In the genomic region with DNA sequence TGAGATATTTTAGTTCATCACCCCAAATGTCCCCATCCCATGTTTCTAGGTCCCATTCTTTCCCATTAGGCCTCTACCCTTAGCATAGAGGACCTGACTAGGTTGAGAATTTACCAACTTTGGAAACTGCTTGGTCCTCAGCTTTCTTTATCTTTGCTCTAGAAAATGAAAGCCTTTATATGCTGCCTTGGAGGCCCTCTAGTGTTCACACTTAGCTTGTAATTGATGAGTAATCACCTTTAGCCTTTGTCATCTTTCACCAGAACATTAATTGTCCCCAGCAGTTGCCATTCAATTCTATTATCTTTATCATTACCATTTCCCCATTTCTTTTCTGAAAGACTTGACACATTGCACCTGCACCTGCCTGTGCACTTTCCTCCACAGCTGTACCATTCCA, we compare ENCODE assay signal across 9 cellular contexts.
DNase-seq lines count a peak whose midpoint lies in the region; FAIRE-seq and TF ChIP-seq lines count a peak whose summit lies in the region.
"Had no signal": no experiment of that assay in that cellular context is flagged by ENCODE, and none has a peak within 500 bp of the region (broad histone marks: within the 10 kb centered on the region; RNA-seq: fewer than 3 reads in every experiment).

No MANE protein-coding gene starts in this region.

- H3K9ac ChIP-seq in H1 (replicated peaks in 1 of 4; ENCODE audit: extremely low read depth in 1 of 4, low read depth in 3 of 4, low read length in 3 of 4) = no peak overlapping the region

- no peak overlapping the region for H2BK120ac ChIP-seq in H1 (replicated peaks; ENCODE audit: low read depth, low read length)

- H3K18ac ChIP-seq in H1 (ENCODE audit: extremely low read depth, low read length) = no peak overlapping the region

- H3K4me3 ChIP-seq in H1 (ENCODE audit: extremely low read depth in 1 of 4, insufficient read depth in 2 of 4, low read depth in 3 of 4, low read length in 4 of 4) (no peak overlapping the region), retinal pigment epithelial cell (ENCODE audit: low read length) (no peak overlapping the region), coronary artery (no peak overlapping the region)

- no peak overlapping the region for H3K56ac ChIP-seq in H1 (replicated peaks; ENCODE audit: insufficient read length, low read depth, low read length)

- DNase-seq in activated naive CD4-positive, alpha-beta T cell treated with anti-CD3 and anti-CD28 coated beads for 36 hours = peak; percentile 7
- no peak for DNase-seq in activated naive CD4-positive, alpha-beta T cell treated with anti-CD3 and anti-CD28 coated beads, Interleukin-2, amount 50 U/mL, for 16 hours
- DNase-seq in LHCN-M2 (ENCODE audit: low read depth) (peak; percentile 32), H1 (ENCODE audit: low read depth in 1 of 2, low spot score in 2 of 2) (no peak), retinal pigment epithelial cell (ENCODE audit: low read depth) (no peak), coronary artery (ENCODE audit: low spot score) (no peak)
- DNase-seq in activated effector memory CD4-positive, alpha-beta T cell treated with anti-CD3 and anti-CD28 coated beads, Interleukin-2, amount 50 U/mL, for 16 hours = no peak
- DNase-seq in activated CD4-positive, CD25-positive, alpha-beta regulatory T cell treated with anti-CD3 and anti-CD28 coated beads, Interleukin-2, amount 50 U/mL, for 72 hours = no peak

- peak overlapping the region; percentile 88 for H2AFZ ChIP-seq in H1 (ENCODE audit: low read length)

- no peaks in the 10 kb centered on the region for H3K36me3 ChIP-seq in H1 (ENCODE audit: control insufficient read depth in 2 of 4, insufficient read depth in 4 of 4, low read length in 3 of 4)

- no peak overlapping the region for H2BK20ac ChIP-seq in H1 (ENCODE audit: low read length)

- peak; percentile 63 for FAIRE-seq in H1 (lab: Jason Lieb, UNC)

- no peaks in the 10 kb centered on the region for H4K20me1 ChIP-seq in H1 (replicated peaks in 1 of 2; ENCODE audit: control insufficient read depth in 1 of 2, insufficient read depth in 2 of 2, low read length in 2 of 2)

- no peaks in the 10 kb centered on the region for H3K27me3 ChIP-seq in H1 (replicated peaks in 1 of 4; ENCODE audit: control insufficient read depth in 3 of 4, extremely low read depth in 1 of 4, insufficient read depth in 3 of 4, low read length in 3 of 4)

- H3K9me3 Mint-ChIP-seq in activated naive CD4-positive, alpha-beta T cell treated with anti-CD3 and anti-CD28 coated beads for 36 hours = no peaks in the 10 kb centered on the region

- no peaks in the 10 kb centered on the region for H3K27me3 Mint-ChIP-seq in activated naive CD4-positive, alpha-beta T cell treated with anti-CD3 and anti-CD28 coated beads for 36 hours (ENCODE audit: low read depth)
- H3K27me3 Mint-ChIP-seq: CD4-positive, CD25-positive, alpha-beta regulatory T cell had no signal

- no peak overlapping the region for H3K4me3 Mint-ChIP-seq in activated naive CD4-positive, alpha-beta T cell treated with anti-CD3 and anti-CD28 coated beads for 36 hours
- H3K4me3 Mint-ChIP-seq: CD4-positive, CD25-positive, alpha-beta regulatory T cell had no signal

- H3K79me1 ChIP-seq in H1 (ENCODE audit: low read depth, low read length) = no peaks in the 10 kb centered on the region

- H3K4me1 ChIP-seq in H1 (replicated peaks in 1 of 4; ENCODE audit: control insufficient read depth in 3 of 4, insufficient read depth in 4 of 4, low read length in 3 of 4) = no peaks in the 10 kb centered on the region

- H2BK5ac ChIP-seq in H1 (ENCODE audit: low read depth, low read length) = no peak overlapping the region

- H2BK15ac ChIP-seq in H1 (ENCODE audit: low read length) = no peak overlapping the region

- H3K23me2 ChIP-seq in H1 (ENCODE audit: low read depth, low read length) = no peaks in the 10 kb centered on the region

- H3K27ac ChIP-seq in H1 (ENCODE audit: low read depth, low read length) (no peak overlapping the region), coronary artery (no peak overlapping the region)

- intact Hi-C loops in activated naive CD4-positive, alpha-beta T cell treated with anti-CD3 and anti-CD28 coated beads for 36 hours (cut with micrococcal nuclease) = loop anchor here (1.0 to 10.0 kb wide), 4 partner anchors 589 to 1047 kb away; a partner anchor contains a TSS

- no peaks in the 10 kb centered on the region for H3K36me3 Mint-ChIP-seq in activated naive CD4-positive, alpha-beta T cell treated with anti-CD3 and anti-CD28 coated beads for 36 hours (ENCODE audit: low read depth)
- H3K36me3 Mint-ChIP-seq: CD4-positive, CD25-positive, alpha-beta regulatory T cell had no signal

- no peaks in the 10 kb centered on the region for H3K4me1 Mint-ChIP-seq in activated naive CD4-positive, alpha-beta T cell treated with anti-CD3 and anti-CD28 coated beads for 36 hours (ENCODE audit: low read depth)
- H3K4me1 Mint-ChIP-seq: CD4-positive, CD25-positive, alpha-beta regulatory T cell had no signal

- no peak overlapping the region for H3K4me2 ChIP-seq in H1 (ENCODE audit: insufficient read depth in 1 of 2, low read depth in 2 of 2, low read length in 2 of 2)

- POLR2A ChIA-PET in H1 (lab: Charles Lee; ENCODE audit: partially characterized antibody) = no interaction called here

- no peaks in the 10 kb centered on the region for H3K79me2 ChIP-seq in H1 (ENCODE audit: control insufficient read depth in 1 of 2, insufficient read depth in 2 of 2, low read length in 2 of 2)

- no peak overlapping the region for H4K5ac ChIP-seq in H1 (ENCODE audit: insufficient read length, low read depth, low read length)

- H4K8ac ChIP-seq in H1 (ENCODE audit: extremely low read depth, insufficient read depth, low read length) = no peak overlapping the region

- H2BK12ac ChIP-seq in H1 (ENCODE audit: low read depth, low read length) = no peak overlapping the region

- H3K14ac ChIP-seq in H1 (ENCODE audit: insufficient read length) = no peak overlapping the region

- CTCF ChIA-PET in activated naive CD4-positive, alpha-beta T cell treated with anti-CD3 and anti-CD28 coated beads for 36 hours (lab: Charles Lee) = no interaction called here
- CTCF ChIA-PET in H1 (lab: Charles Lee; ENCODE audit: partially characterized antibody) = interaction anchor here (0.6 to 2.4 kb wide), 23 partner anchors 9 to 638 kb away, joined by 3 to 30 read pairs (median 4); no protein-coding TSS in a partner anchor

- H3K27ac Mint-ChIP-seq in activated naive CD4-positive, alpha-beta T cell treated with anti-CD3 and anti-CD28 coated beads for 36 hours = no peak overlapping the region
- H3K27ac Mint-ChIP-seq: CD4-positive, CD25-positive, alpha-beta regulatory T cell had no signal

- TF ChIP-seq POLR2A in H1 (IDR thresholded peaks at IDR 0.05; ENCODE audit: control extremely low read depth in 1 of 2, low read depth in 2 of 2, low read length in 2 of 2) = no peak

- no peak overlapping the region for H3K23ac ChIP-seq in H1 (ENCODE audit: insufficient read length)

- no peak overlapping the region for H2AK5ac ChIP-seq in H1 (ENCODE audit: low read depth, low read length)

- no peak overlapping the region for H4K91ac ChIP-seq in H1 (replicated peaks; ENCODE audit: insufficient read length, low read length)

- H3K4ac ChIP-seq in H1 (replicated peaks; ENCODE audit: insufficient read length, low read depth, low read length) = no peak overlapping the region

- no peak for TF ChIP-seq EP300 in H1 (IDR thresholded peaks at IDR 0.05; ENCODE audit: borderline replicate concordance in 1 of 2, low read depth in 2 of 2, low read length in 2 of 2)

- TF ChIP-seq CTCF in H1 (IDR thresholded peaks at IDR 0.05; ENCODE audit: control extremely low read depth in 1 of 3, insufficient read depth in 1 of 3, low read depth in 1 of 3, low read length in 3 of 3) (peak in 2 of 3 experiments; percentile 46 to 61; a peak in 2 of 4 replicates), retinal pigment epithelial cell (conservative IDR thresholded peaks at IDR 0.05; ENCODE audit: low read depth, low read length) (peak; percentile 67), coronary artery (IDR thresholded peaks at IDR 0.05) (no peak)

- peak; percentile 66 to 71 for TF ChIP-seq RAD21 in H1 (IDR thresholded peaks at IDR 0.05 in 1 of 2, conservative IDR thresholded peaks at IDR 0.05 in 1 of 2; ENCODE audit: low read depth in 2 of 2, low read length in 2 of 2)

- H3K9me3 ChIP-seq in H1 (ENCODE audit: insufficient read depth in 2 of 2, low read depth in 1 of 2, low read length in 1 of 2) = no peaks in the 10 kb centered on the region

TF ChIP-seq in H1, 55 proteins besides CTCF, POLR2A, EP300 and RAD21:
- no peak for TF ChIP-seq KDM1A (IDR thresholded peaks at IDR 0.05; ENCODE audit: borderline replicate concordance, low read length)
- peak; percentile 60 for TF ChIP-seq JUND (IDR thresholded peaks at IDR 0.05; ENCODE audit: low read length)
- peak; percentile 90 for TF ChIP-seq BACH1 (IDR thresholded peaks at IDR 0.05; ENCODE audit: low read length)
- TF ChIP-seq MAFK (IDR thresholded peaks at IDR 0.05; ENCODE audit: low read depth, low read length) = peak; percentile 89

Comparison
In these comparisons a context has a peak if more than half of its experiments do, and no peak if none do; other contexts are left out.
1. DNase-seq: peak in activated naive CD4-positive, alpha-beta T cell treated with anti-CD3 and anti-CD28 coated beads for 36 hours (single experiment) and LHCN-M2 (single experiment); none in activated naive CD4-positive, alpha-beta T cell treated with anti-CD3 and anti-CD28 coated beads, Interleukin-2, amount 50 U/mL, for 16 hours (single experiment), H1 (0 of 2), retinal pigment epithelial cell (single experiment), activated effector memory CD4-positive, alpha-beta T cell treated with anti-CD3 and anti-CD28 coated beads, Interleukin-2, amount 50 U/mL, for 16 hours (single experiment), coronary artery (single experiment) and activated CD4-positive, CD25-positive, alpha-beta regulatory T cell treated with anti-CD3 and anti-CD28 coated beads, Interleukin-2, amount 50 U/mL, for 72 hours (single experiment).